In genomic region chr5:21802100-21802499, GRCh38 we compare ENCODE assay signal across 11 cellular contexts.
"Had no signal": no experiment of that assay in that cellular context is flagged by ENCODE, and none has a peak within 500 bp of the region (broad histone marks: within the 10 kb centered on the region; RNA-seq: fewer than 3 reads in every experiment).

No MANE protein-coding gene starts in this region.

- H3K27ac ChIP-seq: PC-9, RWPE1, SJCRH30, SK-N-MC had no signal

- H3K4me2 ChIP-seq: PC-9 had no signal

- H3K27ac Mint-ChIP-seq: T-cell had no signal

- H3K4me3 Mint-ChIP-seq: T-cell had no signal

- ATAC-seq: Panc1, Right ventricle myocardium inferior, T-cell had no signal

- H3K9me3 ChIP-seq: SJCRH30 had no signal

- H3K36me3 ChIP-seq: SJCRH30 had no signal

- H3K4me1 Mint-ChIP-seq: T-cell had no signal

- DNase-seq: NCI-H1417 treated with DMSO at 0.1 percent for 48 hours, NCI-H1436 treated with DMSO at 0.1 percent for 48 hours, NCI-H187 treated with DMSO at 0.1 percent for 48 hours, PC-9, SIG-M5, T-cell had no signal

- H3K27me3 Mint-ChIP-seq: T-cell had no signal

- H2AFZ ChIP-seq: PC-9 had no signal

- H3K4me1 ChIP-seq: SJCRH30 had no signal

- H3K36me3 Mint-ChIP-seq: T-cell had no signal

- H3K27me3 ChIP-seq: SJCRH30 had no signal

- H3K4me3 ChIP-seq: PC-9, SJCRH30, SK-N-MC had no signal
